In genomic region chr22:32531955-32532818, GRCh38 we compare ENCODE assay signal across 8 cellular contexts. TPM values are rescaled to one million over a fixed set of nuclear protein-coding genes. Genes with fewer than 3 reads are reported as not detected.
A peak's percentile ranks its signal among the peaks of the same experiment; 100 is the strongest.
DNase-seq lines count a peak whose midpoint lies in the region; FAIRE-seq and TF ChIP-seq lines count a peak whose summit lies in the region.

No MANE protein-coding gene starts in this region.

- no peak overlapping the region for H3K4me3 ChIP-seq in A673 (ENCODE audit: low read depth, low read length, poor library complexity, severe bottlenecking)

- H3K4me3 Mint-ChIP-seq in activated T-cell treated with anti-CD3 and anti-CD28 coated beads, Interleukin-2, amount 50 U/mL, for 24 hours, result no peak overlapping the region

- POLR2A ChIA-PET in A673 (lab: Charles Lee; ENCODE audit: low non-redundant PET), result no interaction called here

- intact Hi-C loops in A673 (cut with micrococcal nuclease; ENCODE audit: unreplicated experiment), result no loop called here

- CTCF ChIA-PET in A673 (lab: Charles Lee), result no interaction called here

- H3K9me3 ChIP-seq in A673 (ENCODE audit: low read depth, low read length, poor library complexity, severe bottlenecking), result no peaks in the 10 kb centered on the region

- H3K9me3 Mint-ChIP-seq in activated T-cell treated with anti-CD3 and anti-CD28 coated beads, Interleukin-2, amount 50 U/mL, for 24 hours, result no peaks in the 10 kb centered on the region

- H3K27me3 Mint-ChIP-seq in activated T-cell treated with anti-CD3 and anti-CD28 coated beads, Interleukin-2, amount 50 U/mL, for 24 hours, result peaks cover 7% of the 10 kb centered on the region

- no peaks in the 10 kb centered on the region for H3K4me1 Mint-ChIP-seq in activated T-cell treated with anti-CD3 and anti-CD28 coated beads, Interleukin-2, amount 50 U/mL, for 24 hours (ENCODE audit: low read depth)

- no peak overlapping the region for H3K27ac Mint-ChIP-seq in activated T-cell treated with anti-CD3 and anti-CD28 coated beads, Interleukin-2, amount 50 U/mL, for 24 hours

- no peaks in the 10 kb centered on the region for H3K36me3 Mint-ChIP-seq in activated T-cell treated with anti-CD3 and anti-CD28 coated beads, Interleukin-2, amount 50 U/mL, for 24 hours (ENCODE audit: low read depth)

- no peak for TF ChIP-seq CTCF in A673 (conservative IDR thresholded peaks at IDR 0.05; ENCODE audit: low read depth, low read length)

- H3K36me3 ChIP-seq in A673 (ENCODE audit: insufficient read depth, low read length, poor library complexity, severe bottlenecking), result no peaks in the 10 kb centered on the region

- peaks cover 8% of the 10 kb centered on the region for H3K27me3 ChIP-seq in A673 (replicated peaks; ENCODE audit: insufficient read depth, low read depth, low read length, poor library complexity)

- H3K27ac ChIP-seq in A673 (ENCODE audit: low read depth, low read length, poor library complexity, severe bottlenecking), result no peak overlapping the region

- no TSS peak for BruUV-seq in A673 (replicated peaks; lab: Mats Ljungman, UMichigan)

- peak; percentile 65 for FAIRE-seq in endometrium (lab: Jason Lieb, UNC)

- H3K4me1 ChIP-seq in A673 (ENCODE audit: insufficient read depth, low read length, poor library complexity, severe bottlenecking), result peaks cover 6% of the 10 kb centered on the region

- peak; percentile 45 for DNase-seq in A673 (ENCODE audit: low spot score)
- DNase-seq in NCI-H2029 treated with DMSO at 0.1 percent for 48 hours (lab: John Stamatoyannopoulos, UW), result peak; percentile 13
- peak; percentile 92 for DNase-seq in mesenteric fat pad (ENCODE audit: low spot score)
- DNase-seq in activated CD8-positive, alpha-beta memory T cell treated with anti-CD3 and anti-CD28 coated beads, Interleukin-2, amount 50 U/mL, for 4 hours, result no peak
- no peak for DNase-seq in activated T-cell treated with anti-CD3 and anti-CD28 coated beads, Interleukin-2, amount 50 U/mL, for 24 hours
- DNase-seq in stimulated activated CD4-positive, alpha-beta T cell treated with anti-CD3 and anti-CD28 coated beads, Interleukin-2, amount 100 ng/mL, for 24 hours, result no peak
- no peak for DNase-seq in stimulated activated CD4-positive, alpha-beta T cell treated with anti-CD3 and anti-CD28 coated beads, Interleukin-15, amount 100 ng/mL, for 24 hours

RNA-seq across cellular contexts. Expression of gene FBXO7, which starts 57.6 kb away (rescaled TPM):
- total RNA-seq in A673 (2021), result 89.0 and 95.2 TPM in 2 replicates
- total RNA-seq in mesenteric fat pad, result 73.3 TPM

Comparison
In these comparisons a context has a peak if more than half of its experiments do, and no peak if none do; other contexts are left out.
1. DNase-seq: peak in A673 (single experiment), NCI-H2029 treated with DMSO at 0.1 percent for 48 hours (single experiment) and mesenteric fat pad (single experiment); none in activated CD8-positive, alpha-beta memory T cell treated with anti-CD3 and anti-CD28 coated beads, Interleukin-2, amount 50 U/mL, for 4 hours (single experiment), activated T-cell treated with anti-CD3 and anti-CD28 coated beads, Interleukin-2, amount 50 U/mL, for 24 hours (single experiment), stimulated activated CD4-positive, alpha-beta T cell treated with anti-CD3 and anti-CD28 coated beads, Interleukin-2, amount 100 ng/mL, for 24 hours (0 of 2) and stimulated activated CD4-positive, alpha-beta T cell treated with anti-CD3 and anti-CD28 coated beads, Interleukin-15, amount 100 ng/mL, for 24 hours (single experiment).